In the genomic region with DNA sequence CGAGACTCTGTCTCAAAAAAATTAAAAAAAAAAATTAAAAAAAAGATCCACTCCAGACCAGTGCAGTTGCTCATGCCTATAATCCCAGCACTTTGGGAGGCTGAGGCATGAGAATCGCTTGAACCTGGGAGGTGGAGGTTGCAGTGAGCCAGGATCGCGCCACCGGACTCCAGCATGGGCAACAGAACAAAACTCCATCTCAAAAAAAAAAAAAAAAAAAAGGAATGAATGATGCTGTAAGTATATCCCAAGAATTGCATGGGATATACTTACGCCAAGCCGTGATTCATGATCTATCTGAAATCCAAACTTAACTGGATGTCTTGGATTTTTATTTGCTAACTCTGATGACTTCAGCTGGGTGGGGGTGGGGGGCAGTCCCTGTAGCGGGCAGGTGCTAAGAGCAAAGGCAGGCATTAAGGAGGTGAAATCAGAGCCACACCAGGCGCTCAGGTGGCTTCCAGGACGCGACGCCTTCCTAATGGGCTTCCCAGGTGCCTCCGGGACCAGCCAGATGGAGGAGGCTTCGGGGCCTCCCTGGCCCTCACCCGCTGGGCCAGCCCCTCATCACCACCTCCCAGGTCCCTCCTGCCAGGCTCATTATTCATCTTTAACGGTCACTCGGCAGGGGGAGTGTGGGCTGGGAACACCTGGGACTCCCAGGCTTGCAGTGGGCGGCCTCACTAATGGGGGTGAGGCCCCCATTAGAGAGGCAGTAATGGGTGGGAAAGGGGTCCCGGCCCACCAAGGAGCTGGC, we compare ENCODE assay signal across 21 cellular contexts. TPM values are rescaled to one million over a fixed set of nuclear protein-coding genes. Genes with fewer than 3 reads are reported as not detected.
A peak's percentile ranks its signal among the peaks of the same experiment; 100 is the strongest.
DNase-seq lines count a peak whose midpoint lies in the region; ATAC-seq, FAIRE-seq and TF ChIP-seq lines count a peak whose summit lies in the region.
"Had no signal": no experiment of that assay in that cellular context is flagged by ENCODE, and none has a peak within 500 bp of the region (broad histone marks: within the 10 kb centered on the region; RNA-seq: fewer than 3 reads in every experiment).

No MANE protein-coding gene starts in this region.

- H3K4me1 ChIP-seq in right atrium auricular region (peaks cover 0 to 11% of the 10 kb centered on the region in 2 donors), gastroesophageal sphincter (peaks cover 0 to 61% (median 12%) of the 10 kb centered on the region in 3 donors), kidney (ENCODE audit: control insufficient read depth in 1 of 2, insufficient read depth in 1 of 2, low read depth in 1 of 2, low read length in 2 of 2) (peaks cover 4 to 5% of the 10 kb centered on the region in 2 donors)

- no peak overlapping the region for H3K9ac ChIP-seq in kidney (ENCODE audit: low read length in 2 of 2)

- peak overlapping the region; percentile 51 to 84 for H3K27ac ChIP-seq in right atrium auricular region
- H3K27ac ChIP-seq in gastroesophageal sphincter, result peak overlapping the region in 3 of 4 donors; percentile 78 to 88 (median 85)
- H3K27ac ChIP-seq in kidney (ENCODE audit: low read depth in 2 of 2, low read length in 2 of 2), result no peak overlapping the region

- DNase-seq in right atrium auricular region (ENCODE audit: low spot score), result no peak
- DNase-seq in Right ventricle myocardium superior, result no peak
- peak; percentile 83 for DNase-seq in NCI-H2171 (lab: John Stamatoyannopoulos, UW)
- DNase-seq in RCC 7860 (ENCODE audit: low spot score), result no peak
- DNase-seq in kidney, result no peak
- no peak for DNase-seq in OCI-M2 (lab: John Stamatoyannopoulos, UW; ENCODE audit: unreplicated experiment)
- DNase-seq: activated CD4-positive, alpha-beta T cell treated with anti-CD3 and anti-CD28 coated beads for 4 hours; cortex of kidney; NCI-H1105; NCI-H526 treated with DMSO at 0.1 percent for 48 hours; stimulated activated naive B cell treated with anti-CD40 and anti-IgM and Interleukin-4, amounts not matched to agents 10 μg/mL and 1 μg/mL and 100 μg/mL, for 72 hours; thyroid gland had no signal

- TF ChIP-seq CTCF in right atrium auricular region (IDR thresholded peaks at IDR 0.05) (no peak), gastroesophageal sphincter (IDR thresholded peaks at IDR 0.05) (no peak), kidney (IDR thresholded peaks at IDR 0.05; ENCODE audit: borderline replicate concordance, extremely low read depth, insufficient read depth) (no peak)

- ATAC-seq in Right ventricle myocardium superior (ENCODE audit: poor library complexity) (no peak), gastroesophageal sphincter (no peak), GM18861 (IDR thresholded peaks at IDR 0.05; ENCODE audit: unreplicated experiment) (no peak)
- ATAC-seq: sciatic nerve; stimulated activated naive B cell treated with anti-CD40 and anti-IgM and Interleukin-4, amounts not matched to agents 10 μg/mL and 1 μg/mL and 100 μg/mL, for 72 hours had no signal

- no peak for TF ChIP-seq EP300 in gastroesophageal sphincter (IDR thresholded peaks at IDR 0.05)

- intact Hi-C loops in Right ventricle myocardium superior (cut with DNase I), result no loop called here
- intact Hi-C loops in kidney (cut with DNase I), result no loop called here

- FAIRE-seq in RCC 7860 (lab: Jason Lieb, UNC), result no peak
- FAIRE-seq in kidney (lab: Jason Lieb, UNC), result no peak
- FAIRE-seq: endothelial cell of umbilical vein, islet of Langerhans had no signal

- H3K9me3 ChIP-seq in right atrium auricular region, result no peaks in the 10 kb centered on the region
- no peaks in the 10 kb centered on the region for H3K9me3 ChIP-seq in gastroesophageal sphincter
- H3K9me3 ChIP-seq in kidney (ENCODE audit: control insufficient read depth in 1 of 2, low read length in 2 of 2), result no peaks in the 10 kb centered on the region
- H3K9me3 ChIP-seq: thyroid gland had no signal

- WGBS in gastroesophageal sphincter (ENCODE audit: low coverage in 1 of 2), 2 donors, result 68 to 78% methylated on average over 4 to 8 of the region's 19 CpGs

- no peaks in the 10 kb centered on the region for H3K36me3 ChIP-seq in right atrium auricular region
- no peaks in the 10 kb centered on the region for H3K36me3 ChIP-seq in gastroesophageal sphincter
- no peaks in the 10 kb centered on the region for H3K36me3 ChIP-seq in kidney (ENCODE audit: control insufficient read depth in 1 of 2, insufficient read depth in 2 of 2, low read length in 2 of 2)
- H3K36me3 ChIP-seq: thyroid gland had no signal

- TF ChIP-seq POLR2A in gastroesophageal sphincter (IDR thresholded peaks at IDR 0.05), result no peak

- H3K4me3 ChIP-seq in right atrium auricular region (no peak overlapping the region), gastroesophageal sphincter (no peak overlapping the region), kidney (ENCODE audit: low read length in 2 of 2) (no peak overlapping the region)
- H3K4me3 ChIP-seq: hepatocyte, thyroid gland had no signal

- H3K27me3 ChIP-seq in right atrium auricular region, result no peaks in the 10 kb centered on the region
- peaks cover under 1% of the 10 kb centered on the region for H3K27me3 ChIP-seq in gastroesophageal sphincter
- H3K27me3 ChIP-seq: hepatocyte, thyroid gland had no signal

RNA-seq across cellular contexts. Expression of a gene that starts 11.4 kb away (rescaled TPM):
- total RNA-seq in right atrium auricular region (not detected), Right ventricle myocardium superior (not detected), gastroesophageal sphincter (not detected), kidney (0.22 TPM)
- not detected for polyA plus RNA-seq in kidney (ENCODE audit: insufficient read depth, low read depth, low replicate concordance)
- total RNA-seq: endothelial cell of umbilical vein, fibroblast of villous mesenchyme, hepatocyte, lung microvascular endothelial cell, osteocyte, thyroid gland had no signal
- polyA plus RNA-seq: endothelial cell of umbilical vein, hepatocyte had no signal

RNA-seq across cellular contexts. Expression of a gene that starts 21.9 kb away (rescaled TPM):
- total RNA-seq in right atrium auricular region (100 to 1,000 TPM; 368 to 648 TPM), Right ventricle myocardium superior (606 TPM), gastroesophageal sphincter (100 to 1,000 TPM; 244 to 299 (median 265) TPM), kidney (200 TPM)
- 763 TPM for polyA plus RNA-seq in kidney (ENCODE audit: insufficient read depth, low read depth, low replicate concordance)

RNA-seq across cellular contexts. Expression of a gene that starts 23.0 kb away (rescaled TPM):
- 1 to 10 TPM; 2.6 to 4.1 TPM for total RNA-seq in right atrium auricular region
- total RNA-seq in Right ventricle myocardium superior, result 2.1 TPM
- total RNA-seq in gastroesophageal sphincter, result 1 to 10 TPM; 5.0 to 9.3 (median 8.0) TPM
- total RNA-seq in kidney, result 8.7 TPM
- 2.3 TPM for polyA plus RNA-seq in kidney (ENCODE audit: insufficient read depth, low read depth, low replicate concordance)

RNA-seq across cellular contexts. Expression of a gene that starts 30.5 kb away (rescaled TPM):
- total RNA-seq in right atrium auricular region (not detected), Right ventricle myocardium superior (not detected), gastroesophageal sphincter (1 to 10 TPM in 2 of 4 donors, under 1 TPM in 1, not detected in 1; 0.12 to 4.8 (median 4.5) TPM), kidney (3.0 TPM)
- 6.5 TPM for polyA plus RNA-seq in kidney (ENCODE audit: insufficient read depth, low read depth, low replicate concordance)
- total RNA-seq: endothelial cell of umbilical vein, hepatocyte, lung microvascular endothelial cell, osteocyte, sciatic nerve had no signal
- polyA plus RNA-seq: endothelial cell of umbilical vein had no signal

RNA-seq across cellular contexts. Expression of a gene that starts 32.3 kb away (rescaled TPM):
- total RNA-seq in right atrium auricular region, result 1 to 10 TPM; 4.5 to 7.3 TPM
- total RNA-seq in Right ventricle myocardium superior, result 3.4 TPM
- 10 to 100 TPM in 3 of 4 donors, 1 to 10 TPM in 1; 10.0 to 19.6 (median 15.2) TPM for total RNA-seq in gastroesophageal sphincter
- 82.1 TPM for total RNA-seq in kidney
- polyA plus RNA-seq in kidney (ENCODE audit: insufficient read depth, low read depth, low replicate concordance), result 53.0 TPM

Comparison
In these comparisons a context has a peak if more than half of its experiments do, and no peak if none do; other contexts are left out.
1. H3K27ac ChIP-seq: peak in right atrium auricular region (2 of 2) and gastroesophageal sphincter (3 of 4); none in kidney (0 of 2).